In genomic region chr11:11391796-11392195, GRCh38 we compare ENCODE assay signal across 12 cellular contexts. TPM values are rescaled to one million over a fixed set of nuclear protein-coding genes. Genes with fewer than 3 reads are reported as not detected.
DNase-seq lines count a peak whose midpoint lies in the region; ATAC-seq and TF ChIP-seq lines count a peak whose summit lies in the region.
"Had no signal": no experiment of that assay in that cellular context is flagged by ENCODE, and none has a peak within 500 bp of the region (broad histone marks: within the 10 kb centered on the region; RNA-seq: fewer than 3 reads in every experiment).

No MANE protein-coding gene starts in this region.

- H3K27me3 Mint-ChIP-seq in mesothelial cell of epicardium (ENCODE audit: low read depth): peaks cover 11% of the 10 kb centered on the region
- H3K27me3 Mint-ChIP-seq: activated CD4-positive, alpha-beta memory T cell treated with anti-CD3 and anti-CD28 coated beads for 36 hours had no signal

- H3K27ac Mint-ChIP-seq in mesothelial cell of epicardium: no peak overlapping the region
- H3K27ac Mint-ChIP-seq: activated CD4-positive, alpha-beta memory T cell treated with anti-CD3 and anti-CD28 coated beads for 36 hours; CD14-positive monocyte had no signal

- no peaks in the 10 kb centered on the region for H3K9me3 ChIP-seq in body of pancreas

- H3K79me2 ChIP-seq in ACC112 (ENCODE audit: control insufficient read depth, insufficient read depth, low read length, unreplicated experiment): no peaks in the 10 kb centered on the region

- H3K4me1 Mint-ChIP-seq in mesothelial cell of epicardium: peaks cover 5% of the 10 kb centered on the region
- H3K4me1 Mint-ChIP-seq: CD14-positive monocyte had no signal

- H3K4me3 ChIP-seq in ACC112 (ENCODE audit: low read depth, low read length) (peak overlapping the region; percentile 31; the same call in 1 of the 2 replicates), body of pancreas (no peak overlapping the region)
- H3K4me3 ChIP-seq: cardiac muscle cell had no signal

- 78 to 82% methylated on average over 8 of the region's 8 CpGs for WGBS in body of pancreas, 2 donors

- H3K36me3 ChIP-seq in ACC112 (ENCODE audit: insufficient read depth, low read length): no peaks in the 10 kb centered on the region
- no peaks in the 10 kb centered on the region for H3K36me3 ChIP-seq in body of pancreas (replicated peaks in 1 of 2; ENCODE audit: insufficient read depth in 1 of 2, low read depth in 2 of 2)
- H3K36me3 ChIP-seq: cardiac muscle cell had no signal

- no peaks in the 10 kb centered on the region for H3K27me3 ChIP-seq in ACC112 (ENCODE audit: insufficient read depth, low read length)
- H3K27me3 ChIP-seq in body of pancreas: no peaks in the 10 kb centered on the region

- ATAC-seq in body of pancreas: peak; percentile 36

- TF ChIP-seq POLR2A in body of pancreas (IDR thresholded peaks at IDR 0.05): no peak

- H3K27ac ChIP-seq in ACC112 (ENCODE audit: low read depth, low read length): peak overlapping the region; percentile 85
- H3K27ac ChIP-seq in body of pancreas: no peak overlapping the region
- H3K27ac ChIP-seq: cardiac muscle cell had no signal

- peak overlapping the region; percentile 64 for H2AFZ ChIP-seq in ACC112 (ENCODE audit: low read length, unreplicated experiment)

- peaks cover 23% of the 10 kb centered on the region for H3K4me1 ChIP-seq in ACC112 (ENCODE audit: control insufficient read depth, insufficient read depth, low read length, unreplicated experiment)
- H3K4me1 ChIP-seq in body of pancreas: peaks cover 7% of the 10 kb centered on the region

- no peaks in the 10 kb centered on the region for H3K36me3 Mint-ChIP-seq in mesothelial cell of epicardium
- H3K36me3 Mint-ChIP-seq: activated CD4-positive, alpha-beta memory T cell treated with anti-CD3 and anti-CD28 coated beads for 36 hours; CD14-positive monocyte had no signal

- H3K4me3 Mint-ChIP-seq in mesothelial cell of epicardium: no peak overlapping the region
- H3K4me3 Mint-ChIP-seq: activated CD4-positive, alpha-beta memory T cell treated with anti-CD3 and anti-CD28 coated beads for 36 hours; CD14-positive monocyte had no signal

- intact Hi-C loops in body of pancreas (cut with DNase I): no loop called here

- H3K9me3 Mint-ChIP-seq in mesothelial cell of epicardium: no peaks in the 10 kb centered on the region
- H3K9me3 Mint-ChIP-seq: activated CD4-positive, alpha-beta memory T cell treated with anti-CD3 and anti-CD28 coated beads for 36 hours; CD14-positive monocyte had no signal

- DNase-seq in HS-27A (ENCODE audit: low read depth) (peak; percentile 85), body of pancreas (no peak), left kidney (ENCODE audit: low read depth, low spot score) (peak; percentile 45), mesothelial cell of epicardium (ENCODE audit: low spot score in 2 of 2, unreplicated experiment in 2 of 2) (no peak), AML-193 (lab: John Stamatoyannopoulos, UW) (no peak), activated T-cell treated with anti-CD3 and anti-CD28 coated beads for 4 hours (no peak)
- no peak for DNase-seq in stimulated activated CD4-positive, alpha-beta T cell treated with anti-CD3 and anti-CD28 coated beads, Interleukin-2, amount 100 ng/mL, for 48 hours
- DNase-seq: activated CD4-positive, alpha-beta memory T cell treated with anti-CD3 and anti-CD28 coated beads for 36 hours; MM.1S had no signal

- TF ChIP-seq CTCF in body of pancreas (IDR thresholded peaks at IDR 0.05) (no peak), mesothelial cell of epicardium (IDR thresholded peaks at IDR 0.05; ENCODE audit: unreplicated experiment) (no peak)

RNA-seq across cellular contexts. Expression of gene CSNK2A3, which starts 38.7 kb away (rescaled TPM):
- total RNA-seq in body of pancreas (under 1 TPM in 1 of 2 donors, not detected in 1; 0.78 TPM), mesothelial cell of epicardium (1.1 to 2.8 TPM (median 1.9 TPM) in 3 replicates)

Comparison
In these comparisons a context has a peak if more than half of its experiments do, and no peak if none do; other contexts are left out.
1. DNase-seq: peak in HS-27A (single experiment) and left kidney (single experiment); none in body of pancreas (0 of 4), mesothelial cell of epicardium (0 of 2), stimulated activated CD4-positive, alpha-beta T cell treated with anti-CD3 and anti-CD28 coated beads, Interleukin-2, amount 100 ng/mL, for 48 hours (0 of 2), AML-193 (0 of 2) and activated T-cell treated with anti-CD3 and anti-CD28 coated beads for 4 hours (single experiment).